Comparison of ENCODE assay signal across 21 cellular contexts in genomic region chr10:1608408-1609037, GRCh38.
DNase-seq lines count a peak whose midpoint lies in the region; ATAC-seq and TF ChIP-seq lines count a peak whose summit lies in the region.
"Had no signal": no experiment of that assay in that cellular context is flagged by ENCODE, and none has a peak within 500 bp of the region (broad histone marks: within the 10 kb centered on the region; RNA-seq: fewer than 3 reads in every experiment).

No MANE protein-coding gene starts in this region.

- 33 to 43% methylated on average over 5 to 10 of the region's 10 CpGs for whole genome bisulfite sequencing in endodermal cell (ENCODE audit: insufficient coverage in 1 of 2, insufficient read length in 1 of 2), 2 experiments
- 27% methylated on average over 10 of the region's 10 CpGs for WGBS in mesenchymal stem cell
- WGBS in prostate gland = 39% methylated on average over 10 of the region's 10 CpGs

- peaks cover 10% of the 10 kb centered on the region for H3K4me1 ChIP-seq in endodermal cell (ENCODE audit: control insufficient read depth, insufficient read depth, low read length)
- no peaks in the 10 kb centered on the region for H3K4me1 ChIP-seq in mesenchymal stem cell (ENCODE audit: control insufficient read depth, insufficient read depth, low read depth, low read length)
- no peaks in the 10 kb centered on the region for H3K4me1 ChIP-seq in prostate gland (replicated peaks)
- H3K4me1 ChIP-seq: pancreas had no signal

- intact Hi-C loops in prostate gland (cut with DNase I) = no loop called here

- H3K4me1 Mint-ChIP-seq in endodermal cell = peaks cover 12% of the 10 kb centered on the region
- peaks cover 18% of the 10 kb centered on the region for H3K4me1 Mint-ChIP-seq in stimulated activated memory B cell treated with anti-CD40 and anti-IgM and Interleukin-4, amounts not matched to agents 10 μg/mL and 1 μg/mL and 100 μg/mL, for 72 hours

- no peak overlapping the region for H3K23ac ChIP-seq in mesenchymal stem cell (ENCODE audit: low read length in 2 of 2)

- H2BK15ac ChIP-seq in mesenchymal stem cell (ENCODE audit: low read depth, poor library complexity, severe bottlenecking) = no peak overlapping the region

- no peak overlapping the region for H3K4ac ChIP-seq in mesenchymal stem cell (ENCODE audit: low read depth in 1 of 2, low read length in 2 of 2)

- peak overlapping the region; percentile 6 for H3K4me2 ChIP-seq in mesenchymal stem cell (ENCODE audit: low read length, poor library complexity, severe bottlenecking)

- H4K91ac ChIP-seq in mesenchymal stem cell (ENCODE audit: low read length) = no peak overlapping the region

- H3K36me3 ChIP-seq in endodermal cell (ENCODE audit: control insufficient read depth, insufficient read depth, low read length) (no peaks in the 10 kb centered on the region), mesenchymal stem cell (ENCODE audit: control insufficient read depth in 1 of 2, insufficient read depth in 2 of 2, low read depth in 1 of 2, low read length in 2 of 2) (no peaks in the 10 kb centered on the region), prostate gland (no peaks in the 10 kb centered on the region)
- H3K36me3 ChIP-seq: pancreas, stomach had no signal

- H3K9ac ChIP-seq in endodermal cell (ENCODE audit: extremely low read depth, low read length, poor library complexity, severe bottlenecking) (no peak overlapping the region), mesenchymal stem cell (ENCODE audit: low read length) (no peak overlapping the region)

- no peaks in the 10 kb centered on the region for H3K9me3 Mint-ChIP-seq in endodermal cell
- no peaks in the 10 kb centered on the region for H3K9me3 Mint-ChIP-seq in stimulated activated memory B cell treated with anti-CD40 and anti-IgM and Interleukin-4, amounts not matched to agents 10 μg/mL and 1 μg/mL and 100 μg/mL, for 72 hours
- H3K9me3 Mint-ChIP-seq: activated naive CD4-positive, alpha-beta T cell treated with anti-CD3 and anti-CD28 coated beads, Interleukin-2, amount 50 U/mL, for 24 hours; IgD-negative memory B cell had no signal

- no peak for ATAC-seq in stimulated activated memory B cell treated with anti-CD40 and anti-IgM and Interleukin-4, amounts not matched to agents 10 μg/mL and 1 μg/mL and 100 μg/mL, for 72 hours
- ATAC-seq: activated CD4-positive, CD25-positive, alpha-beta regulatory T cell treated with anti-CD3 and anti-CD28 coated beads, Interleukin-2, amount 50 U/mL, for 24 hours; activated CD8-positive, alpha-beta T cell treated with anti-CD3 and anti-CD28 coated beads, Interleukin-2, amount 10 ng/mL, durations not matched to agents 7 days and 5 days; HCT116; mucosa of descending colon; pancreas had no signal

- no peaks in the 10 kb centered on the region for H3K27me3 ChIP-seq in endodermal cell (ENCODE audit: control insufficient read depth, insufficient read depth, low read length, poor library complexity, severe bottlenecking)
- H3K27me3 ChIP-seq in mesenchymal stem cell (ENCODE audit: control insufficient read depth in 1 of 2, insufficient read depth in 1 of 2, low read length in 2 of 2) = peaks cover 9 to 24% of the 10 kb centered on the region in 2 experiments
- H3K27me3 ChIP-seq in prostate gland (replicated peaks; ENCODE audit: insufficient read depth) = no peaks in the 10 kb centered on the region

- H3K79me1 ChIP-seq in mesenchymal stem cell (replicated peaks; ENCODE audit: low read length, poor library complexity, severe bottlenecking) = no peaks in the 10 kb centered on the region

- H3K27me3 Mint-ChIP-seq in endodermal cell (ENCODE audit: insufficient read depth) = peaks cover 6% of the 10 kb centered on the region
- peaks cover 51% of the 10 kb centered on the region for H3K27me3 Mint-ChIP-seq in stimulated activated memory B cell treated with anti-CD40 and anti-IgM and Interleukin-4, amounts not matched to agents 10 μg/mL and 1 μg/mL and 100 μg/mL, for 72 hours

- H3K36me3 Mint-ChIP-seq in endodermal cell (ENCODE audit: low read depth) = no peaks in the 10 kb centered on the region
- no peaks in the 10 kb centered on the region for H3K36me3 Mint-ChIP-seq in stimulated activated memory B cell treated with anti-CD40 and anti-IgM and Interleukin-4, amounts not matched to agents 10 μg/mL and 1 μg/mL and 100 μg/mL, for 72 hours
- H3K36me3 Mint-ChIP-seq: activated naive CD4-positive, alpha-beta T cell treated with anti-CD3 and anti-CD28 coated beads, Interleukin-2, amount 50 U/mL, for 24 hours had no signal

- DNase-seq in NCI-H2227 (lab: John Stamatoyannopoulos, UW; ENCODE audit: unreplicated experiment) = peak; percentile 21
- DNase-seq in endodermal cell = peak; percentile 78
- DNase-seq in mesenchymal stem cell = no peak
- no peak for DNase-seq in NCI-H446 (lab: John Stamatoyannopoulos, UW)
- no peak for DNase-seq in stimulated activated CD4-positive, alpha-beta T cell treated with anti-CD3 and anti-CD28 coated beads, Interleukin-2, amount 100 ng/mL, for 48 hours
- DNase-seq in NCI-H1048 (lab: John Stamatoyannopoulos, UW) = no peak
- no peak for DNase-seq in prostate gland (ENCODE audit: low spot score)
- DNase-seq: activated CD8-positive, alpha-beta T cell treated with anti-CD3 and anti-CD28 coated beads, Interleukin-2, amount 10 ng/mL, durations not matched to agents 7 days and 5 days; activated T-cell treated with anti-CD3 and anti-CD28 coated beads, Interleukin-2, amount 50 U/mL, for 48 hours; mucosa of descending colon; NCI-H1930; NCI-H446 treated with DMSO at 0.1 percent for 48 hours; pancreas; stimulated activated CD4-positive, alpha-beta T cell treated with anti-CD3 and anti-CD28 coated beads, Interleukin-1b, Interleukin-23, amount 100 ng/mL, for 48 hours; stomach had no signal

- no peak overlapping the region for H3K4me3 ChIP-seq in endodermal cell (ENCODE audit: low read length)
- H3K4me3 ChIP-seq in mesenchymal stem cell (ENCODE audit: insufficient read depth in 1 of 2, low read depth in 1 of 2, low read length in 2 of 2) = no peak overlapping the region
- H3K4me3 ChIP-seq in prostate gland = no peak overlapping the region
- H3K4me3 ChIP-seq: mucosa of descending colon, pancreas, SK-N-MC, stomach had no signal

- H3K27ac Mint-ChIP-seq in endodermal cell = no peak overlapping the region
- no peak overlapping the region for H3K27ac Mint-ChIP-seq in stimulated activated memory B cell treated with anti-CD40 and anti-IgM and Interleukin-4, amounts not matched to agents 10 μg/mL and 1 μg/mL and 100 μg/mL, for 72 hours
- H3K27ac Mint-ChIP-seq: activated CD8-positive, alpha-beta T cell treated with anti-CD3 and anti-CD28 coated beads, Interleukin-2, amount 10 ng/mL, durations not matched to agents 7 days and 5 days; activated naive CD4-positive, alpha-beta T cell treated with anti-CD3 and anti-CD28 coated beads, Interleukin-2, amount 50 U/mL, for 24 hours; IgD-negative memory B cell had no signal

- H3K14ac ChIP-seq in mesenchymal stem cell (ENCODE audit: low read length in 2 of 2) = no peak overlapping the region

- H2BK120ac ChIP-seq in mesenchymal stem cell (ENCODE audit: low read depth, low read length) = no peak overlapping the region

- H4K8ac ChIP-seq in mesenchymal stem cell (ENCODE audit: low read length) = no peak overlapping the region

- no peak overlapping the region for H2BK12ac ChIP-seq in mesenchymal stem cell (ENCODE audit: low read length in 2 of 2)

- H2AFZ ChIP-seq in mesenchymal stem cell (ENCODE audit: low read depth, low read length) = no peak overlapping the region

- peak overlapping the region; percentile 15 for H3K27ac ChIP-seq in endodermal cell (ENCODE audit: low read depth, low read length)
- no peak overlapping the region for H3K27ac ChIP-seq in mesenchymal stem cell (ENCODE audit: low read length, poor library complexity, severe bottlenecking)
- H3K27ac ChIP-seq in prostate gland = no peak overlapping the region
- H3K27ac ChIP-seq: pancreas, SK-N-MC, stomach had no signal

- no peak overlapping the region for H3K18ac ChIP-seq in mesenchymal stem cell (ENCODE audit: low read depth in 1 of 2, low read length in 2 of 2)

- TF ChIP-seq POLR2A in prostate gland (IDR thresholded peaks at IDR 0.05) = no peak

- H3K9me3 ChIP-seq in endodermal cell (ENCODE audit: control insufficient read depth, low read length) (no peaks in the 10 kb centered on the region), mesenchymal stem cell (ENCODE audit: control insufficient read depth, low read length) (no peaks in the 10 kb centered on the region), prostate gland (no peaks in the 10 kb centered on the region)
- H3K9me3 ChIP-seq: mucosa of descending colon, pancreas, stomach had no signal

- no peak overlapping the region for H2BK5ac ChIP-seq in mesenchymal stem cell (ENCODE audit: low read depth, low read length, poor library complexity, severe bottlenecking)

- H2AK5ac ChIP-seq in mesenchymal stem cell (ENCODE audit: low read length, severe bottlenecking) = no peak overlapping the region

- no peak for TF ChIP-seq CTCF in endodermal cell (conservative IDR thresholded peaks at IDR 0.05)
- no peak for TF ChIP-seq CTCF in prostate gland (IDR thresholded peaks at IDR 0.05)

- H3K4me3 Mint-ChIP-seq in endodermal cell = peak overlapping the region; percentile 32
- peak overlapping the region; percentile 69 for H3K4me3 Mint-ChIP-seq in stimulated activated memory B cell treated with anti-CD40 and anti-IgM and Interleukin-4, amounts not matched to agents 10 μg/mL and 1 μg/mL and 100 μg/mL, for 72 hours
- H3K4me3 Mint-ChIP-seq: activated CD8-positive, alpha-beta T cell treated with anti-CD3 and anti-CD28 coated beads, Interleukin-2, amount 10 ng/mL, durations not matched to agents 7 days and 5 days; activated naive CD4-positive, alpha-beta T cell treated with anti-CD3 and anti-CD28 coated beads, Interleukin-2, amount 50 U/mL, for 24 hours had no signal

Comparison
In these comparisons a context has a peak if more than half of its experiments do, and no peak if none do; other contexts are left out.
1. DNase-seq: peak in NCI-H2227 (single experiment) and endodermal cell (single experiment); none in mesenchymal stem cell (single experiment), NCI-H446 (0 of 2), stimulated activated CD4-positive, alpha-beta T cell treated with anti-CD3 and anti-CD28 coated beads, Interleukin-2, amount 100 ng/mL, for 48 hours (0 of 2), NCI-H1048 (single experiment) and prostate gland (single experiment).